8 cellular contexts compared by ENCODE assay signal in genomic region chr1:235504122-235504493, GRCh38. TPM values are rescaled to one million over a fixed set of nuclear protein-coding genes. Genes with fewer than 3 reads are reported as not detected.
DNase-seq lines count a peak whose midpoint lies in the region; ATAC-seq and TF ChIP-seq lines count a peak whose summit lies in the region.

Gene B3GALNT2 (minus strand): TSS chr1:235504452. CDS start chr1:235504252, 200 bp downstream.

- H3K36me3 ChIP-seq in cardiac muscle cell (no peaks in the 10 kb centered on the region), rectal smooth muscle tissue (ENCODE audit: control insufficient read depth, insufficient read depth, low read length) (no peaks in the 10 kb centered on the region)

- H3K27ac ChIP-seq in cardiac muscle cell: peak within 1 kb of the TSS; percentile 85
- H3K27ac ChIP-seq in rectal smooth muscle tissue (ENCODE audit: low read depth, low read length): peak within 1 kb of the TSS; percentile 96

- no peaks in the 10 kb centered on the region for H3K9me3 ChIP-seq in cardiac muscle cell (ENCODE audit: low read depth)

- peak within 1 kb of the TSS; percentile 84 for H3K9ac ChIP-seq in rectal smooth muscle tissue (ENCODE audit: low read length)

- H3K4me1 ChIP-seq in cardiac muscle cell (ENCODE audit: low read depth) (peaks cover 16% of the 10 kb centered on the region), rectal smooth muscle tissue (ENCODE audit: control insufficient read depth, insufficient read depth, low read length) (peaks cover 3% of the 10 kb centered on the region)

- TF ChIP-seq CTCF in cardiac muscle cell (IDR thresholded peaks at IDR 0.05; ENCODE audit: low read depth, low read length): no peak

- DNase-seq in stimulated activated naive CD4-positive, alpha-beta T cell treated with Interleukin-2 at 50 U/mL for 16 hours (lab: John Stamatoyannopoulos, UW): peak; percentile 88
- DNase-seq in stimulated activated naive CD4-positive, alpha-beta T cell (lab: John Stamatoyannopoulos, UW): no peak
- no peak for DNase-seq in cardiac muscle cell (ENCODE audit: low read depth in 1 of 2, low spot score in 1 of 2)
- DNase-seq in NCI-H524 (lab: John Stamatoyannopoulos, UW): no peak
- DNase-seq in stimulated activated CD4-positive, alpha-beta T cell treated with anti-CD3 and anti-CD28 coated beads, Interleukin-2, amount 100 ng/mL, for 24 hours: no peak

- peak within 1 kb of the TSS; percentile 75 for H3K4me3 ChIP-seq in cardiac muscle cell
- peak within 1 kb of the TSS; percentile 88 for H3K4me3 ChIP-seq in rectal smooth muscle tissue (ENCODE audit: low read length)

- H3K27me3 ChIP-seq in cardiac muscle cell (no peaks in the 10 kb centered on the region), rectal smooth muscle tissue (ENCODE audit: control insufficient read depth, insufficient read depth, low read length) (no peaks in the 10 kb centered on the region)

- ATAC-seq in HG03066 (IDR thresholded peaks at IDR 0.05; ENCODE audit: low read depth, unreplicated experiment): peak; percentile 33
- ATAC-seq in activated CD4-positive, CD25-positive, alpha-beta regulatory T cell treated with anti-CD3 and anti-CD28 coated beads, Interleukin-2, amount 50 U/mL, for 24 hours: peak; percentile 62 to 64

RNA-seq across cellular contexts. Expression of gene B3GALNT2, which starts in this region (rescaled TPM):
- total RNA-seq in cardiac muscle cell: 18.5 and 22.4 TPM in 2 replicates
- 11.4 and 14.5 TPM in 2 replicates for polyA plus RNA-seq in cardiac muscle cell
